1 cellular context compared by ENCODE assay signal in genomic region chr22:41023299-41023623, GRCh38.
TF ChIP-seq lines count a peak whose summit lies in the region.

No MANE protein-coding gene starts in this region.

TF ChIP-seq in HepG2, 621 proteins besides CTCF, POLR2A, EP300 and RAD21 (continued from another document):
- TF ChIP-seq, protein P1, sequence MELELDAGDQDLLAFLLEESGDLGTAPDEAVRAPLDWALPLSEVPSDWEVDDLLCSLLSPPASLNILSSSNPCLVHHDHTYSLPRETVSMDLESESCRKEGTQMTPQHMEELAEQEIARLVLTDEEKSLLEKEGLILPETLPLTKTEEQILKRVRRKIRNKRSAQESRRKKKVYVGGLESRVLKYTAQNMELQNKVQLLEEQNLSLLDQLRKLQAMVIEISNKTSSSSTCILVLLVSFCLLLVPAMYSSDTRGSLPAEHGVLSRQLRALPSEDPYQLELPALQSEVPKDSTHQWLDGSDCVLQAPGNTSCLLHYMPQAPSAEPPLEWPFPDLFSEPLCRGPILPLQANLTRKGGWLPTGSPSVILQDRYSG (CRISPR knock-in tag; IDR thresholded peaks at IDR 0.05): no peak
- TF ChIP-seq EHMT2 (IDR thresholded peaks at IDR 0.05; ENCODE audit: borderline replicate concordance, low read depth, low read length): no peak
- TF ChIP-seq ZZZ3 (CRISPR knock-in tag; IDR thresholded peaks at IDR 0.05; ENCODE audit: borderline replicate concordance): no peak
- TF ChIP-seq EEA1 (CRISPR knock-in tag; IDR thresholded peaks at IDR 0.05; ENCODE audit: borderline replicate concordance): no peak
- no peak for TF ChIP-seq NFE2L1 (CRISPR knock-in tag; IDR thresholded peaks at IDR 0.05; ENCODE audit: borderline replicate concordance)
- no peak for TF ChIP-seq SMYD3 (CRISPR knock-in tag; IDR thresholded peaks at IDR 0.05)
- no peak for TF ChIP-seq ZNF609 (CRISPR knock-in tag; IDR thresholded peaks at IDR 0.05; ENCODE audit: borderline replicate concordance)
- no peak for TF ChIP-seq ZBTB21 (CRISPR knock-in tag; IDR thresholded peaks at IDR 0.05)
- no peak for TF ChIP-seq ZNF468 (CRISPR knock-in tag; IDR thresholded peaks at IDR 0.05)
